ENCODE assay signal across 8 cellular contexts in genomic region chr12:32302218-32302826, GRCh38.
A peak's percentile ranks its signal among the peaks of the same experiment; 100 is the strongest.
DNase-seq lines count a peak whose midpoint lies in the region; ATAC-seq and TF ChIP-seq lines count a peak whose summit lies in the region.

No MANE protein-coding gene starts in this region.

- no peak overlapping the region for H3K4me3 Mint-ChIP-seq in endothelial cell (ENCODE audit: unreplicated experiment)

- DNase-seq in DMS53 treated with DMSO at 0.1 percent for 48 hours (lab: John Stamatoyannopoulos, UW; ENCODE audit: unreplicated experiment) (peak; percentile 61), NCI-H82 (lab: John Stamatoyannopoulos, UW) (peak; percentile 78), endothelial cell (ENCODE audit: low spot score) (peak; percentile 28), renal cortical epithelial cell (ENCODE audit: low read depth) (peak; percentile 27), superior temporal gyrus (ENCODE audit: extremely low spot score) (no peak)

- peaks cover 14% of the 10 kb centered on the region for H3K36me3 Mint-ChIP-seq in endothelial cell (ENCODE audit: low read depth, unreplicated experiment)

- H3K9me3 Mint-ChIP-seq in endothelial cell (ENCODE audit: unreplicated experiment) = no peaks in the 10 kb centered on the region

- peak; percentile 91 for ATAC-seq in GM19023 (IDR thresholded peaks at IDR 0.05; ENCODE audit: unreplicated experiment)
- ATAC-seq in HG03045 (IDR thresholded peaks at IDR 0.05; ENCODE audit: unreplicated experiment) = peak; percentile 84
- ATAC-seq in HG03457 (IDR thresholded peaks at IDR 0.05; ENCODE audit: unreplicated experiment) = no peak

- H3K27me3 Mint-ChIP-seq in endothelial cell (ENCODE audit: unreplicated experiment) = peaks cover 3% of the 10 kb centered on the region

- peaks cover 5% of the 10 kb centered on the region for H3K4me1 Mint-ChIP-seq in endothelial cell (ENCODE audit: unreplicated experiment)

- no peak overlapping the region for H3K27ac Mint-ChIP-seq in endothelial cell (ENCODE audit: unreplicated experiment)

- TF ChIP-seq CTCF in endothelial cell (IDR thresholded peaks at IDR 0.05; ENCODE audit: unreplicated experiment) = peak; percentile 30
